Comparison of ENCODE assay signal across 16 cellular contexts in the genomic region with DNA sequence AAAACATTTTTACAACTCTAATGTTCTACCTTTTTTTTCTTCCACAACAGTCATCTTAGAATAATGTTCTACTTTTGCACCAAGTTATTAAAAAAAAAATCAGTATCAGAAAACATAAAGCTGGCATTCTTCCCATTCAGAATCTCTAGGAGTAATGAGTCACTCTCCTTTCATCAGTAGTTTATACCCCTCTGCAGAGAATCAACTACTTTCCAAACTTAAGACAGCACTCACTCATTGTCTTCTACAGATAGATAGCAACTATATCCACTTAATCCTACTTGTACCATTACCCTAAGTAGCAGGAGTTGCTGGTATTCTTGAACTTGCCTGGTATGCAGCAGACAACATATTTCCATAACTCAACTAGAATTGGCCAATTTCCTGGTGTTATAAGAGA.
"Had no signal": no experiment of that assay in that cellular context is flagged by ENCODE, and none has a peak within 500 bp of the region (broad histone marks: within the 10 kb centered on the region; RNA-seq: fewer than 3 reads in every experiment).

No MANE protein-coding gene starts in this region.

- H3K9me3 ChIP-seq: gastrocnemius medialis, left ventricle myocardium inferior, sigmoid colon, testis had no signal

- H3K27me3 ChIP-seq: gastrocnemius medialis, sigmoid colon, testis had no signal

- H3K36me3 ChIP-seq: gastrocnemius medialis, left ventricle myocardium inferior, sigmoid colon had no signal

- H3K27ac ChIP-seq: gastrocnemius medialis, left ventricle myocardium inferior, sigmoid colon, testis, VCaP had no signal

- H3K4me3 ChIP-seq: gastrocnemius medialis, left ventricle myocardium inferior, sigmoid colon, testis had no signal

- ATAC-seq: activated CD4-positive, alpha-beta T cell treated with anti-CD3 and anti-CD28 coated beads for 36 hours; activated CD8-positive, alpha-beta T cell treated with anti-CD3 and anti-CD28 coated beads for 36 hours; gastrocnemius medialis; stimulated activated naive CD8-positive, alpha-beta T cell treated with anti-CD3 and anti-CD28 coated beads, Interleukin-15, amount 100 ng/mL, for 72 hours; T-cell had no signal

- DNase-seq: activated CD4-positive, alpha-beta T cell treated with anti-CD3 and anti-CD28 coated beads for 36 hours; activated CD8-positive, alpha-beta memory T cell treated with anti-CD3 and anti-CD28 coated beads, Interleukin-2, amount 50 U/mL, for 4 hours; activated CD8-positive, alpha-beta T cell treated with anti-CD3 and anti-CD28 coated beads for 36 hours; activated naive CD4-positive, alpha-beta T cell; gastrocnemius medialis; kidney; left ventricle myocardium inferior; mesenchymal stem cell; sigmoid colon; stimulated activated CD4-positive, alpha-beta T cell treated with anti-CD3 and anti-CD28 coated beads, Interleukin-12 subunit alpha, Interleukin-12 subunit beta, amount 100 ng/mL, for 4 hours; stimulated activated CD4-positive, alpha-beta T cell treated with anti-CD3 and anti-CD28 coated beads, Interleukin-4, amount 100 ng/mL, for 24 hours; stimulated activated naive CD8-positive, alpha-beta T cell treated with anti-CD3 and anti-CD28 coated beads, Interleukin-15, amount 100 ng/mL, for 72 hours; T-cell; T1000; testis had no signal
